In genomic region chr2:231667096-231667427, GRCh38 we compare ENCODE assay signal across 9 cellular contexts. TPM values are rescaled to one million over a fixed set of nuclear protein-coding genes. Genes with fewer than 3 reads are reported as not detected.
A peak's percentile ranks its signal among the peaks of the same experiment; 100 is the strongest.
DNase-seq lines count a peak whose midpoint lies in the region; ATAC-seq and TF ChIP-seq lines count a peak whose summit lies in the region.
"Had no signal": no experiment of that assay in that cellular context is flagged by ENCODE, and none has a peak within 500 bp of the region (broad histone marks: within the 10 kb centered on the region; RNA-seq: fewer than 3 reads in every experiment).

No MANE protein-coding gene starts in this region.

- no peaks in the 10 kb centered on the region for H3K27me3 ChIP-seq in tibial nerve

- no peak for DNase-seq in activated CD4-positive, alpha-beta T cell treated with anti-CD3 and anti-CD28 coated beads, Interleukin-2, amount 10 ng/mL, durations not matched to agents 7 days and 5 days
- DNase-seq in activated CD4-positive, alpha-beta T cell treated with anti-CD3 and anti-CD28 coated beads for 1 hour, result no peak
- DNase-seq in cardiac fibroblast (ENCODE audit: low read depth in 2 of 2) (no peak), tibial nerve (ENCODE audit: low spot score in 2 of 2) (no peak), SHP77 treated with DMSO at 0.1 percent for 48 hours (lab: John Stamatoyannopoulos, UW) (no peak)

- H3K4me1 Mint-ChIP-seq in activated CD4-positive, alpha-beta T cell treated with anti-CD3 and anti-CD28 coated beads, Interleukin-2, amount 10 ng/mL, durations not matched to agents 7 days and 5 days, result peaks cover 33% of the 10 kb centered on the region

- ATAC-seq in GM21825 (IDR thresholded peaks at IDR 0.05; ENCODE audit: unreplicated experiment), result no peak
- ATAC-seq in HG02759 (IDR thresholded peaks at IDR 0.05; ENCODE audit: unreplicated experiment), result no peak

- H3K4me3 ChIP-seq in cardiac fibroblast (replicated peaks in 1 of 2; ENCODE audit: low read depth in 2 of 2, low read length in 2 of 2) (peak overlapping the region; percentile 38 to 46), mesodermal cell (ENCODE audit: extremely low read depth, insufficient read depth, low read length, poor library complexity, severe bottlenecking) (no peak overlapping the region), tibial nerve (peak overlapping the region; percentile 41 to 64 (median 50))

- H3K36me3 ChIP-seq in mesodermal cell (ENCODE audit: control insufficient read depth, insufficient read depth, low read length) (no peaks in the 10 kb centered on the region), tibial nerve (no peaks in the 10 kb centered on the region)

- POLR2A ChIA-PET in activated CD4-positive, alpha-beta T cell treated with anti-CD3 and anti-CD28 coated beads, Interleukin-2, amount 10 ng/mL, durations not matched to agents 7 days and 5 days (lab: Charles Lee), result no interaction called here

- TF ChIP-seq POLR2A in tibial nerve (IDR thresholded peaks at IDR 0.05), result no peak

- TF ChIP-seq EP300 in tibial nerve (IDR thresholded peaks at IDR 0.05), result no peak

- 41 to 52% methylated on average over 7 to 8 of the region's 11 CpGs for WGBS in mesodermal cell (ENCODE audit: insufficient coverage in 2 of 2), 2 experiments
- 45 to 68% methylated on average over 6 to 11 of the region's 11 CpGs for WGBS in tibial nerve, 2 donors

- H3K27ac ChIP-seq in mesodermal cell (ENCODE audit: low read depth, low read length, severe bottlenecking) (peak overlapping the region; percentile 99), tibial nerve (peak overlapping the region; percentile 96 to 99 (median 98))

- TF ChIP-seq CTCF in cardiac fibroblast (IDR thresholded peaks at IDR 0.05; ENCODE audit: low read depth, low read length) (no peak), tibial nerve (IDR thresholded peaks at IDR 0.05) (no peak)

- H3K9me3 Mint-ChIP-seq in activated CD4-positive, alpha-beta T cell treated with anti-CD3 and anti-CD28 coated beads, Interleukin-2, amount 10 ng/mL, durations not matched to agents 7 days and 5 days, result no peaks in the 10 kb centered on the region
- H3K9me3 Mint-ChIP-seq: activated T-helper 2 cell treated with anti-CD3 and anti-CD28 coated beads, Interferon-gamma antibody, Interleukin-2, Interleukin-4, amounts not matched to agents 10 μg/mL and 5 μg/mL and 100 μg/mL, durations not matched to agents 14 hours and 24 hours and 36 hours had no signal

- H3K36me3 Mint-ChIP-seq in activated CD4-positive, alpha-beta T cell treated with anti-CD3 and anti-CD28 coated beads, Interleukin-2, amount 10 ng/mL, durations not matched to agents 7 days and 5 days (ENCODE audit: low read depth), result no peaks in the 10 kb centered on the region

- no peaks in the 10 kb centered on the region for H3K27me3 Mint-ChIP-seq in activated CD4-positive, alpha-beta T cell treated with anti-CD3 and anti-CD28 coated beads, Interleukin-2, amount 10 ng/mL, durations not matched to agents 7 days and 5 days

- H3K27ac Mint-ChIP-seq in activated CD4-positive, alpha-beta T cell treated with anti-CD3 and anti-CD28 coated beads, Interleukin-2, amount 10 ng/mL, durations not matched to agents 7 days and 5 days, result peak overlapping the region; percentile 54
- H3K27ac Mint-ChIP-seq: activated T-helper 2 cell treated with anti-CD3 and anti-CD28 coated beads, Interferon-gamma antibody, Interleukin-2, Interleukin-4, amounts not matched to agents 10 μg/mL and 5 μg/mL and 100 μg/mL, durations not matched to agents 14 hours and 24 hours and 36 hours had no signal

- H3K4me1 ChIP-seq in mesodermal cell (ENCODE audit: control insufficient read depth, insufficient read depth, low read length, poor library complexity, severe bottlenecking) (peaks cover 38% of the 10 kb centered on the region), tibial nerve (peaks cover 0 to 50% (median 37%) of the 10 kb centered on the region in 4 donors)

- CTCF ChIA-PET in activated CD4-positive, alpha-beta T cell treated with anti-CD3 and anti-CD28 coated beads, Interleukin-2, amount 10 ng/mL, durations not matched to agents 7 days and 5 days (lab: Charles Lee), result interaction anchor here (0.6 to 5.7 kb wide), 5 partner anchors 9 to 911 kb away, joined by 3 to 43 read pairs (median 11); no protein-coding TSS in a partner anchor

- H3K4me3 Mint-ChIP-seq in activated CD4-positive, alpha-beta T cell treated with anti-CD3 and anti-CD28 coated beads, Interleukin-2, amount 10 ng/mL, durations not matched to agents 7 days and 5 days, result no peak overlapping the region

- H3K9me3 ChIP-seq in mesodermal cell (ENCODE audit: control insufficient read depth, low read length) (peaks cover 8% of the 10 kb centered on the region), tibial nerve (no peaks in the 10 kb centered on the region)

RNA-seq across cellular contexts. Expression of gene PTMA, which starts 41.3 kb away (rescaled TPM):
- total RNA-seq in activated CD4-positive, alpha-beta T cell treated with anti-CD3 and anti-CD28 coated beads, Interleukin-2, amount 10 ng/mL, durations not matched to agents 7 days and 5 days, result 1,000 to 10,000 TPM; 1,700 to 2,208 TPM
- 986 TPM for polyA plus RNA-seq in mesodermal cell (2013, experiment 1 of 2)
- polyA plus RNA-seq in mesodermal cell (2013, experiment 2 of 2), result 1,146 TPM
- 1,000 to 10,000 TPM in 1 of 4 donors, 100 to 1,000 TPM in 3; 622 to 1,472 (median 817) TPM for total RNA-seq in tibial nerve
